Comparison of ENCODE assay signal across 2 cellular contexts in the genomic region with DNA sequence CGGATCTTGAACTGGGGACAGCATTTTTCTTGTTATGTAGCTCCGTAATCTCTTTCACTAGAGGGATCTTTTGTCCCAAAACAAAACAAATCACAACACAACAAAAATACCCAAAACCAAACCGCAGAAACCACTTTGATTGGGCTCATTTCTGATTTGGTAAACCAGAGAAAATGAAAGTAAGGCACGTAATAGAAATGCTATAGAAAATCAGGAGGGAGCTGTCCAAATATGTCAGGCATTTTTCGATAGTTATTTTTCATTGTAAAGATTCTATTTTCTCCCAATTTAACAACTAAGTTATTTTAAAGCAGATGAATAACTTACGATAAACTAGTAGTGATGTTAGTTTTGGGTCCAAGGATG.
A peak's percentile ranks its signal among the peaks of the same experiment; 100 is the strongest.
TF ChIP-seq lines count a peak whose summit lies in the region.

No MANE protein-coding gene starts in this region.

TF ChIP-seq in GM12878, 131 proteins besides CTCF, POLR2A, EP300 and RAD21:
- TF ChIP-seq, protein P1, sequence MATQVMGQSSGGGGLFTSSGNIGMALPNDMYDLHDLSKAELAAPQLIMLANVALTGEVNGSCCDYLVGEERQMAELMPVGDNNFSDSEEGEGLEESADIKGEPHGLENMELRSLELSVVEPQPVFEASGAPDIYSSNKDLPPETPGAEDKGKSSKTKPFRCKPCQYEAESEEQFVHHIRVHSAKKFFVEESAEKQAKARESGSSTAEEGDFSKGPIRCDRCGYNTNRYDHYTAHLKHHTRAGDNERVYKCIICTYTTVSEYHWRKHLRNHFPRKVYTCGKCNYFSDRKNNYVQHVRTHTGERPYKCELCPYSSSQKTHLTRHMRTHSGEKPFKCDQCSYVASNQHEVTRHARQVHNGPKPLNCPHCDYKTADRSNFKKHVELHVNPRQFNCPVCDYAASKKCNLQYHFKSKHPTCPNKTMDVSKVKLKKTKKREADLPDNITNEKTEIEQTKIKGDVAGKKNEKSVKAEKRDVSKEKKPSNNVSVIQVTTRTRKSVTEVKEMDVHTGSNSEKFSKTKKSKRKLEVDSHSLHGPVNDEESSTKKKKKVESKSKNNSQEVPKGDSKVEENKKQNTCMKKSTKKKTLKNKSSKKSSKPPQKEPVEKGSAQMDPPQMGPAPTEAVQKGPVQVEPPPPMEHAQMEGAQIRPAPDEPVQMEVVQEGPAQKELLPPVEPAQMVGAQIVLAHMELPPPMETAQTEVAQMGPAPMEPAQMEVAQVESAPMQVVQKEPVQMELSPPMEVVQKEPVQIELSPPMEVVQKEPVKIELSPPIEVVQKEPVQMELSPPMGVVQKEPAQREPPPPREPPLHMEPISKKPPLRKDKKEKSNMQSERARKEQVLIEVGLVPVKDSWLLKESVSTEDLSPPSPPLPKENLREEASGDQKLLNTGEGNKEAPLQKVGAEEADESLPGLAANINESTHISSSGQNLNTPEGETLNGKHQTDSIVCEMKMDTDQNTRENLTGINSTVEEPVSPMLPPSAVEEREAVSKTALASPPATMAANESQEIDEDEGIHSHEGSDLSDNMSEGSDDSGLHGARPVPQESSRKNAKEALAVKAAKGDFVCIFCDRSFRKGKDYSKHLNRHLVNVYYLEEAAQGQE (IDR thresholded peaks at IDR 0.05; ENCODE audit: low read depth, low read length): peak; percentile 52
- TF ChIP-seq RCOR1 (conservative IDR thresholded peaks at IDR 0.05; ENCODE audit: low read depth, low read length): no peak
- TF ChIP-seq, protein P2, sequence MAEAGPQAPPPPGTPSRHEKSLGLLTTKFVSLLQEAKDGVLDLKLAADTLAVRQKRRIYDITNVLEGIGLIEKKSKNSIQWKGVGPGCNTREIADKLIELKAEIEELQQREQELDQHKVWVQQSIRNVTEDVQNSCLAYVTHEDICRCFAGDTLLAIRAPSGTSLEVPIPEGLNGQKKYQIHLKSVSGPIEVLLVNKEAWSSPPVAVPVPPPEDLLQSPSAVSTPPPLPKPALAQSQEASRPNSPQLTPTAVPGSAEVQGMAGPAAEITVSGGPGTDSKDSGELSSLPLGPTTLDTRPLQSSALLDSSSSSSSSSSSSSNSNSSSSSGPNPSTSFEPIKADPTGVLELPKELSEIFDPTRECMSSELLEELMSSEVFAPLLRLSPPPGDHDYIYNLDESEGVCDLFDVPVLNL (IDR thresholded peaks at IDR 0.05; ENCODE audit: low read depth, low read length): no peak
- TF ChIP-seq MEF2B (IDR thresholded peaks at IDR 0.05; ENCODE audit: partially characterized antibody, poor library complexity, severe bottlenecking): no peak
- TF ChIP-seq CREB1 (IDR thresholded peaks at IDR 0.05; ENCODE audit: low read depth): no peak

TF ChIP-seq in liver, 16 proteins besides CTCF, POLR2A, EP300 and RAD21 (continued from another document):
- TF ChIP-seq, protein P1 (IDR thresholded peaks at IDR 0.05): peak; percentile 67
